Comparison of ENCODE assay signal across 8 cellular contexts in genomic region chr18:47175895-47176575, GRCh38. TPM values are rescaled to one million over a fixed set of nuclear protein-coding genes. Genes with fewer than 3 reads are reported as not detected.
DNase-seq lines count a peak whose midpoint lies in the region; ATAC-seq, FAIRE-seq and TF ChIP-seq lines count a peak whose summit lies in the region.

A gene with protein sequence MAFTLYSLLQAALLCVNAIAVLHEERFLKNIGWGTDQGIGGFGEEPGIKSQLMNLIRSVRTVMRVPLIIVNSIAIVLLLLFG (minus strand): TSS chr18:47176364. CDS start chr18:47176277, 87 bp downstream.

- H3K27me3 ChIP-seq in AG04450 (ENCODE audit: control insufficient read depth, insufficient read depth, low read length) (peaks cover 2% of the 10 kb centered on the region), keratinocyte (ENCODE audit: control insufficient read depth, extremely low read depth, insufficient read depth, low read length) (no peaks in the 10 kb centered on the region)

- intact Hi-C loops in activated B cell treated with CpG ODN at 0.5 μM for 24 hours (cut with micrococcal nuclease) = loop anchor here (1.0 to 2.0 kb wide), 3 partner anchors 13 to 755 kb away; partner anchors contain the start of genes HDHD2 and SMAD2

- peaks cover 6% of the 10 kb centered on the region for H3K27me3 Mint-ChIP-seq in activated B cell treated with CpG ODN at 0.5 μM for 24 hours

- H3K4me1 Mint-ChIP-seq in activated B cell treated with CpG ODN at 0.5 μM for 24 hours = peaks cover 2% of the 10 kb centered on the region

- H3K4me2 ChIP-seq in keratinocyte (ENCODE audit: control insufficient read depth, extremely low read depth, insufficient read depth, low read depth, low read length) = peak within 1 kb of the TSS; percentile 94

- H3K9me1 ChIP-seq in keratinocyte (ENCODE audit: control insufficient read depth, extremely low read depth, insufficient read depth, low read length) = no peaks in the 10 kb centered on the region

- peaks cover 5% of the 10 kb centered on the region for H3K36me3 Mint-ChIP-seq in activated B cell treated with CpG ODN at 0.5 μM for 24 hours (ENCODE audit: low read depth)

- H3K9me3 ChIP-seq in AG04450 (ENCODE audit: control insufficient read depth, insufficient read depth, low read length) (peaks cover 3% of the 10 kb centered on the region; the same call in 1 of the 2 replicates), keratinocyte (ENCODE audit: control insufficient read depth, low read depth, low read length) (no peaks in the 10 kb centered on the region)

- no peak for TF ChIP-seq CTCF in AG04450 (IDR thresholded peaks at IDR 0.05; ENCODE audit: low read depth, low read length)
- no peak for TF ChIP-seq CTCF in activated B cell treated with CpG ODN at 0.5 μM for 24 hours (IDR thresholded peaks at IDR 0.05)
- TF ChIP-seq CTCF in keratinocyte (optimal IDR thresholded peaks at IDR 0.05 in 1 of 3, IDR thresholded peaks at IDR 0.05 in 1 of 3, conservative IDR thresholded peaks at IDR 0.05 in 1 of 3; ENCODE audit: extremely low read depth in 1 of 3, insufficient read depth in 2 of 3, low read length in 3 of 3) = peak in 2 of 3 experiments; percentile 7 to 26

- CTCF ChIA-PET in AG04450 (lab: Charles Lee) (no interaction called here), activated B cell treated with CpG ODN at 0.5 μM for 24 hours (lab: Charles Lee) (no interaction called here)

- H3K4me3 Mint-ChIP-seq in activated B cell treated with CpG ODN at 0.5 μM for 24 hours = no peak within 1 kb of the TSS

- H3K9ac ChIP-seq in keratinocyte (ENCODE audit: control insufficient read depth, extremely low read depth, insufficient read depth, low read length) = peak within 1 kb of the TSS; percentile 95

- H2AFZ ChIP-seq in keratinocyte (ENCODE audit: control insufficient read depth, low read length) = peak within 1 kb of the TSS; percentile 89

- peak within 1 kb of the TSS; percentile 83 for H3K4me3 ChIP-seq in AG04450 (ENCODE audit: low read depth, low read length)
- peak within 1 kb of the TSS; percentile 89 to 97 (median 89) for H3K4me3 ChIP-seq in keratinocyte (ENCODE audit: control insufficient read depth in 2 of 3, extremely low read depth in 1 of 3, insufficient read depth in 2 of 3, low read depth in 1 of 3, low read length in 3 of 3)

- POLR2A ChIA-PET in AG04450 (lab: Yijun Ruan, JAX) = no interaction called here
- POLR2A ChIA-PET in activated B cell treated with CpG ODN at 0.5 μM for 24 hours (lab: Charles Lee) = no interaction called here

- no peaks in the 10 kb centered on the region for H3K36me3 ChIP-seq in keratinocyte (ENCODE audit: control insufficient read depth in 2 of 2, extremely low read depth in 1 of 2, insufficient read depth in 2 of 2, low read length in 2 of 2)

- DNase-seq in AG04450 (ENCODE audit: low read depth, low spot score) (peak; percentile 78), NCI-H2227 (lab: John Stamatoyannopoulos, UW; ENCODE audit: unreplicated experiment) (peak; percentile 97), activated B cell treated with CpG ODN at 0.5 μM for 24 hours (peak; percentile 86), caudate nucleus (lab: John Stamatoyannopoulos, UW) (peak in 60 of 61 donors; percentile 29 to 90 (median 82)), keratinocyte (ENCODE audit: low read depth, low spot score) (peak; percentile 38)
- peak; percentile 72 to 84 for DNase-seq in stimulated activated CD4-positive, alpha-beta T cell treated with anti-CD3 and anti-CD28 coated beads, Interleukin-15, amount 100 ng/mL, for 1 hour (ENCODE audit: low read depth in 1 of 2, low spot score in 1 of 2)

- FAIRE-seq in keratinocyte (lab: Jason Lieb, UNC) = no peak

- dilution Hi-C loops in keratinocyte (cut with MboI; ENCODE audit: extremely low pct_ligation_motif_present, low sequenced_read_pairs) = no loop called here

- H3K79me2 ChIP-seq in keratinocyte (ENCODE audit: control insufficient read depth, insufficient read depth, low read length) = peaks cover 50% of the 10 kb centered on the region

- no peaks in the 10 kb centered on the region for H3K9me3 Mint-ChIP-seq in activated B cell treated with CpG ODN at 0.5 μM for 24 hours

- H3K27ac ChIP-seq in AG04450 (ENCODE audit: low read depth, low read length) (peak within 1 kb of the TSS; percentile 90), caudate nucleus (ENCODE audit: low read depth, low read length) (no peak within 1 kb of the TSS), keratinocyte (ENCODE audit: control insufficient read depth, insufficient read depth, low read length) (peak within 1 kb of the TSS; percentile 82)

- H3K4me1 ChIP-seq in keratinocyte (ENCODE audit: control insufficient read depth, extremely low read depth, insufficient read depth, low read length) = peaks cover 16% of the 10 kb centered on the region

- H3K27ac Mint-ChIP-seq in activated B cell treated with CpG ODN at 0.5 μM for 24 hours = peak within 1 kb of the TSS; percentile 73

- peak; percentile 74 for ATAC-seq in GM18873 (IDR thresholded peaks at IDR 0.05; ENCODE audit: low FRiP score, unreplicated experiment)
- peak; percentile 89 for ATAC-seq in HG03139 (IDR thresholded peaks at IDR 0.05; ENCODE audit: unreplicated experiment)
- ATAC-seq in activated B cell treated with CpG ODN at 0.5 μM for 24 hours (ENCODE audit: low read depth) = peak; percentile 97

- peaks cover 5% of the 10 kb centered on the region for H4K20me1 ChIP-seq in keratinocyte (ENCODE audit: control insufficient read depth, extremely low read depth, insufficient read depth, low read length)

RNA-seq across cellular contexts. Expression of the gene that starts here (rescaled TPM):
- polyA plus RNA-seq in AG04450 (2011; rRNA removed) (18.6 and 28.6 TPM in 2 replicates), keratinocyte (9.3 to 17.5 TPM (median 13.6 TPM) in 3 replicates)
- 7.3 and 13.8 TPM in 2 replicates for polyA minus RNA-seq in AG04450 (2011; rRNA and poly(A)+ RNA removed)
- 8.6 and 8.8 TPM in 2 replicates for total RNA-seq in activated B cell treated with CpG ODN at 0.5 μM for 24 hours
- 3.1 TPM for polyA plus RNA-seq in keratinocyte (2011; ENCODE audit: low read depth)
- 8.9 and 14.8 TPM in 2 replicates for polyA plus RNA-seq in keratinocyte (2011; cell fraction: cytosol; rRNA removed)
- polyA plus RNA-seq in keratinocyte (2011; cell fraction: nucleus; rRNA removed) = 3.7 and 5.8 TPM in 2 replicates
- polyA plus RNA-seq in keratinocyte (2012; ENCODE audit: low replicate concordance) = 15.7 and 21.5 TPM in 2 replicates
- polyA minus RNA-seq in keratinocyte = 2.3 to 6.7 TPM (median 4.0 TPM) in 3 replicates
- 11.3 TPM for polyA minus RNA-seq in keratinocyte (2011; cell fraction: cytosol; rRNA and poly(A)+ RNA removed)
- 2.9 and 3.4 TPM in 2 replicates for polyA minus RNA-seq in keratinocyte (2011; cell fraction: nucleus; rRNA and poly(A)+ RNA removed)

Comparison
In these comparisons a context has a peak if more than half of its experiments do, and no peak if none do; other contexts are left out.
1. DNase-seq: peak in every context shown above with its lines; median percentile 97 in NCI-H2227; 86 in activated B cell treated with CpG ODN at 0.5 μM for 24 hours; 82 in caudate nucleus; 78 in AG04450; 78 in stimulated activated CD4-positive, alpha-beta T cell treated with anti-CD3 and anti-CD28 coated beads, Interleukin-15, amount 100 ng/mL, for 1 hour; 38 in keratinocyte.
2. CTCF ChIP-seq: peak in keratinocyte (2 of 3); none in AG04450 (single experiment) and activated B cell treated with CpG ODN at 0.5 μM for 24 hours (single experiment).
3. Peak in every context shown above with its lines, with median percentiles within 50 percentile points of each other: ATAC-seq.